1 cellular context compared by ENCODE assay signal in the genomic region with DNA sequence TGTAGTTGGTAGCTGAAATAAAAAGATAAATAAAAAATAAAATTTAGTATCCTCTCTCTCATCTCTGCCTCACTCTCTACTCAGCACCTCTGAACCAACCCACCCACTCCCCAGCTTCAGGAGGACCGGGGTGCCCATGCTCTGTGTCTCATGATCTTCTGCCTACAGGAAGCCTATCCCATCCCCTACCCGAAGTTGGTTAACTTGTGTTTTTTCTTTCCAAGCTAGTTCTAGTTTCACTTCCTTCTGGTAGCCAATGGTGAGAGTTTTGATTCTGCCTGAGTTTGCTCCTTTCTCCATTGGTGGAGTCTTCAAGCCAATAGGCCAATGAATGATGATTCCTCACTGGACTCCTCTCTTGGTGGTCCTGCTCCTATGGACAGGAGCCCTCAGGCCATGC.
TF ChIP-seq lines count a peak whose summit lies in the region.

No MANE protein-coding gene starts in this region.

TF ChIP-seq in GM12878, 131 proteins besides CTCF, POLR2A, EP300 and RAD21:
- TF ChIP-seq SPI1 (IDR thresholded peaks at IDR 0.05; ENCODE audit: borderline replicate concordance, insufficient read depth, low read depth, low read length): peak; percentile 87
- TF ChIP-seq, protein P1, sequence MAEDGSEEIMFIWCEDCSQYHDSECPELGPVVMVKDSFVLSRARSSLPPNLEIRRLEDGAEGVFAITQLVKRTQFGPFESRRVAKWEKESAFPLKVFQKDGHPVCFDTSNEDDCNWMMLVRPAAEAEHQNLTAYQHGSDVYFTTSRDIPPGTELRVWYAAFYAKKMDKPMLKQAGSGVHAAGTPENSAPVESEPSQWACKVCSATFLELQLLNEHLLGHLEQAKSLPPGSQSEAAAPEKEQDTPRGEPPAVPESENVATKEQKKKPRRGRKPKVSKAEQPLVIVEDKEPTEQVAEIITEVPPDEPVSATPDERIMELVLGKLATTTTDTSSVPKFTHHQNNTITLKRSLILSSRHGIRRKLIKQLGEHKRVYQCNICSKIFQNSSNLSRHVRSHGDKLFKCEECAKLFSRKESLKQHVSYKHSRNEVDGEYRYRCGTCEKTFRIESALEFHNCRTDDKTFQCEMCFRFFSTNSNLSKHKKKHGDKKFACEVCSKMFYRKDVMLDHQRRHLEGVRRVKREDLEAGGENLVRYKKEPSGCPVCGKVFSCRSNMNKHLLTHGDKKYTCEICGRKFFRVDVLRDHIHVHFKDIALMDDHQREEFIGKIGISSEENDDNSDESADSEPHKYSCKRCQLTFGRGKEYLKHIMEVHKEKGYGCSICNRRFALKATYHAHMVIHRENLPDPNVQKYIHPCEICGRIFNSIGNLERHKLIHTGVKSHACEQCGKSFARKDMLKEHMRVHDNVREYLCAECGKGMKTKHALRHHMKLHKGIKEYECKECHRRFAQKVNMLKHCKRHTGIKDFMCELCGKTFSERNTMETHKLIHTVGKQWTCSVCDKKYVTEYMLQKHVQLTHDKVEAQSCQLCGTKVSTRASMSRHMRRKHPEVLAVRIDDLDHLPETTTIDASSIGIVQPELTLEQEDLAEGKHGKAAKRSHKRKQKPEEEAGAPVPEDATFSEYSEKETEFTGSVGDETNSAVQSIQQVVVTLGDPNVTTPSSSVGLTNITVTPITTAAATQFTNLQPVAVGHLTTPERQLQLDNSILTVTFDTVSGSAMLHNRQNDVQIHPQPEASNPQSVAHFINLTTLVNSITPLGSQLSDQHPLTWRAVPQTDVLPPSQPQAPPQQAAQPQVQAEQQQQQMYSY (CRISPR knock-in tag; IDR thresholded peaks at IDR 0.05): no peak
